ENCODE assay signal across 13 cellular contexts in genomic region chr17:59002126-59002525, GRCh38.
A peak's percentile ranks its signal among the peaks of the same experiment; 100 is the strongest.
DNase-seq lines count a peak whose midpoint lies in the region; ATAC-seq and TF ChIP-seq lines count a peak whose summit lies in the region.
"Had no signal": no experiment of that assay in that cellular context is flagged by ENCODE, and none has a peak within 500 bp of the region (broad histone marks: within the 10 kb centered on the region; RNA-seq: fewer than 3 reads in every experiment).

No MANE protein-coding gene starts in this region.

- H3K4me1 Mint-ChIP-seq in T-helper 1 cell treated with Interleukin-12 subunit alpha and Interleukin-12 subunit beta and Interleukin-4 antibody, amounts not matched to agents 30 μg/mL and 1 μg/mL, for 36 hours (ENCODE audit: low read depth): peaks cover 21% of the 10 kb centered on the region
- peaks cover 19 to 26% (median 20%) of the 10 kb centered on the region in 3 donors for H3K4me1 Mint-ChIP-seq in IgD-negative memory B cell
- peaks cover 12% of the 10 kb centered on the region for H3K4me1 Mint-ChIP-seq in central memory CD8-positive, alpha-beta T cell

- H3K36me3 Mint-ChIP-seq in T-helper 1 cell treated with Interleukin-12 subunit alpha and Interleukin-12 subunit beta and Interleukin-4 antibody, amounts not matched to agents 30 μg/mL and 1 μg/mL, for 36 hours (ENCODE audit: low read depth): peaks cover 30% of the 10 kb centered on the region
- peaks cover under 1% of the 10 kb centered on the region for H3K36me3 Mint-ChIP-seq in IgD-negative memory B cell
- peaks cover 10% of the 10 kb centered on the region for H3K36me3 Mint-ChIP-seq in central memory CD8-positive, alpha-beta T cell (ENCODE audit: insufficient read depth)

- H3K9me3 Mint-ChIP-seq in T-helper 1 cell treated with Interleukin-12 subunit alpha and Interleukin-12 subunit beta and Interleukin-4 antibody, amounts not matched to agents 30 μg/mL and 1 μg/mL, for 36 hours: no peaks in the 10 kb centered on the region
- H3K9me3 Mint-ChIP-seq in IgD-negative memory B cell: no peaks in the 10 kb centered on the region
- no peaks in the 10 kb centered on the region for H3K9me3 Mint-ChIP-seq in central memory CD8-positive, alpha-beta T cell
- H3K9me3 Mint-ChIP-seq: activated naive CD4-positive, alpha-beta T cell treated with anti-CD3 and anti-CD28 coated beads for 36 hours had no signal

- no peaks in the 10 kb centered on the region for H3K4me1 ChIP-seq in smooth muscle cell (ENCODE audit: low read depth)

- H4K20me1 ChIP-seq in smooth muscle cell (ENCODE audit: low read depth): no peaks in the 10 kb centered on the region

- H3K27me3 Mint-ChIP-seq in T-helper 1 cell treated with Interleukin-12 subunit alpha and Interleukin-12 subunit beta and Interleukin-4 antibody, amounts not matched to agents 30 μg/mL and 1 μg/mL, for 36 hours (ENCODE audit: low read depth): no peaks in the 10 kb centered on the region
- H3K27me3 Mint-ChIP-seq in IgD-negative memory B cell: no peaks in the 10 kb centered on the region
- no peaks in the 10 kb centered on the region for H3K27me3 Mint-ChIP-seq in central memory CD8-positive, alpha-beta T cell

- no peak overlapping the region for H2AFZ ChIP-seq in smooth muscle cell (ENCODE audit: low read depth)

- DNase-seq in T-helper 1 cell (no peak), smooth muscle cell (lab: John Stamatoyannopoulos, UW; ENCODE audit: unreplicated experiment) (no peak), NCI-H69 (lab: John Stamatoyannopoulos, UW) (no peak), dedifferentiated amniotic fluid mesenchymal stem cell (ENCODE audit: extremely low spot score) (no peak)
- no peak for DNase-seq in central memory CD8-positive, alpha-beta T cell (ENCODE audit: low spot score in 2 of 2)
- DNase-seq in stimulated activated CD4-positive, alpha-beta T cell treated with anti-CD3 and anti-CD28 coated beads, Interleukin-12 subunit alpha, Interleukin-12 subunit beta, amount 100 ng/mL, for 4 hours: no peak
- DNase-seq: 8988T, midbrain, NCI-H1417 treated with DMSO at 0.1 percent for 48 hours, NCI-H510A treated with DMSO at 0.1 percent for 48 hours had no signal

- H3K27ac Mint-ChIP-seq in T-helper 1 cell treated with Interleukin-12 subunit alpha and Interleukin-12 subunit beta and Interleukin-4 antibody, amounts not matched to agents 30 μg/mL and 1 μg/mL, for 36 hours: peak overlapping the region; percentile 41
- peak overlapping the region; percentile 95 to 99 (median 99) for H3K27ac Mint-ChIP-seq in IgD-negative memory B cell
- H3K27ac Mint-ChIP-seq in central memory CD8-positive, alpha-beta T cell (ENCODE audit: low read depth): peak overlapping the region; percentile 96

- H3K27me3 ChIP-seq in smooth muscle cell (ENCODE audit: low read depth): no peaks in the 10 kb centered on the region

- peak overlapping the region; percentile 50 for H3K9ac ChIP-seq in smooth muscle cell (ENCODE audit: low read depth)

- H3K79me2 ChIP-seq in smooth muscle cell (ENCODE audit: low read depth): no peaks in the 10 kb centered on the region

- no peaks in the 10 kb centered on the region for H3K9me3 ChIP-seq in smooth muscle cell (replicated peaks; ENCODE audit: low read depth)

- ATAC-seq in central memory CD8-positive, alpha-beta T cell (replicated peaks; ENCODE audit: extremely low read depth, poor library complexity, severe bottlenecking): no peak

- H3K36me3 ChIP-seq in smooth muscle cell (ENCODE audit: low read depth): no peaks in the 10 kb centered on the region

- no peak overlapping the region for H3K4me3 Mint-ChIP-seq in T-helper 1 cell treated with Interleukin-12 subunit alpha and Interleukin-12 subunit beta and Interleukin-4 antibody, amounts not matched to agents 30 μg/mL and 1 μg/mL, for 36 hours
- H3K4me3 Mint-ChIP-seq in IgD-negative memory B cell: peak overlapping the region in 3 of 4 donors; percentile 17 to 95 (median 82)
- no peak overlapping the region for H3K4me3 Mint-ChIP-seq in central memory CD8-positive, alpha-beta T cell

- peaks cover 4% of the 10 kb centered on the region for H3F3A ChIP-seq in smooth muscle cell (ENCODE audit: low read depth)

- peak overlapping the region; percentile 73 for H3K4me2 ChIP-seq in smooth muscle cell

- peak overlapping the region; percentile 84 for H3K27ac ChIP-seq in smooth muscle cell (ENCODE audit: low read depth)

- TF ChIP-seq CTCF in smooth muscle cell (IDR thresholded peaks at IDR 0.05; ENCODE audit: borderline replicate concordance, insufficient read depth, poor library complexity, severe bottlenecking): no peak

- peak overlapping the region; percentile 14 for H3K4me3 ChIP-seq in smooth muscle cell

- WGBS in smooth muscle cell (ENCODE audit: low lambda C conversion rate): 94% methylated on average over 3 of the region's 3 CpGs

Comparison
In these comparisons a context has a peak if more than half of its experiments do, and no peak if none do; other contexts are left out.
1. H3K27ac Mint-ChIP-seq: peak in every context shown above with its lines; median percentile 99 in IgD-negative memory B cell; 96 in central memory CD8-positive, alpha-beta T cell; 41 in T-helper 1 cell treated with Interleukin-12 subunit alpha and Interleukin-12 subunit beta and Interleukin-4 antibody, amounts not matched to agents 30 μg/mL and 1 μg/mL, for 36 hours.
2. H3K4me3 Mint-ChIP-seq: peak in IgD-negative memory B cell (3 of 4); none in T-helper 1 cell treated with Interleukin-12 subunit alpha and Interleukin-12 subunit beta and Interleukin-4 antibody, amounts not matched to agents 30 μg/mL and 1 μg/mL, for 36 hours (single experiment) and central memory CD8-positive, alpha-beta T cell (single experiment).